In the genomic region with DNA sequence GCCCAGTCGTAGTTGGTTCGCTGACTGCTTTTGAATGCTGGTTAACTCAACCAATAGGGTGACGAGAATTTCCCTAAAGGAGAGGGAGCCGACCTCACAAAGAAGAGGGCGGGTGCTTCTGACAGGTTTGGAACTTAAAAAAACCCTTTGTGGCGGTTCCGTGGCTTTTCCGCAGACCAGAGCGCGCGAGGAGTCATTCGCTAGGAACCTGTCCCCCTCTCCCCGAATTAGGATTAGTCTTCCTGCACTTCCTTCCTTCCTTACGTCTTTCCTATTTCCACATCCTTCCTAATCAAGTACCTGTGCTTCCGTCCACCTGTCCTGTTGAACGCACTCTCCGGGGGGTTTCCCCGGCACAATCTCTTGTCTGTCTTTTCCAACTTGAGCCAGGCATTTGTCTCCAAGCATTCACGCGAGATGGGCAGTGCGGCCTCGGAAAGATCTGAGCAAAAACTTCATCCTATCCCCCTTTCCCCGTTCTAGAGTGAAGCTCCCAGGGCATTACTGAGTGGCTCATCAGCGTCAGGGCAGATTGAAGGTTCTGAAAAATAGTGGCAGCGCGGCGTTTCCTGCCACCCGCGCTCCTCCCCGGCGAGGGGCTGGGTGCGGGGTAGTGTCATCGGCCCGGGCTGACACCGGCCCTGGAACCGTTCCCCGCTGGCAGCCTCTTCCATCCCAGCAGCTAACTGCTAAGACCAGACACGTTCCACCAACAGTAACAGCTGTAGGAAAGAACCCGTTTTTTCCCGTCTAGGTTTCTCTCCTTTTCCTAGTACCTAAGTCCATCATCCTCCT, we compare ENCODE assay signal across 8 cellular contexts. TPM values are rescaled to one million over a fixed set of nuclear protein-coding genes. Genes with fewer than 3 reads are reported as not detected.
DNase-seq lines count a peak whose midpoint lies in the region; ATAC-seq, FAIRE-seq and TF ChIP-seq lines count a peak whose summit lies in the region.

No MANE protein-coding gene starts in this region.

- 3% methylated on average over 34 of the region's 40 CpGs for whole genome bisulfite sequencing in mammary epithelial cell (ENCODE audit: low coverage, missing lambda C conversion rate)
- 0% methylated on average over 40 of the region's 40 CpGs for WGBS in small intestine, 3 donors

- intact Hi-C loops in mammary epithelial cell (cut with micrococcal nuclease), result loop anchor here (1.0 to 10.0 kb wide), 7 partner anchors 48 to 345 kb away; no protein-coding TSS in a partner anchor

- H3K27me3 ChIP-seq in WERI-Rb-1 (ENCODE audit: insufficient read depth, low read depth, severe bottlenecking), result no peaks in the 10 kb centered on the region
- H3K27me3 ChIP-seq in mammary epithelial cell (ENCODE audit: insufficient read depth, low read length), result no peaks in the 10 kb centered on the region
- no peaks in the 10 kb centered on the region for H3K27me3 ChIP-seq in small intestine (ENCODE audit: control insufficient read depth in 2 of 2, insufficient read depth in 2 of 2, low read length in 2 of 2)

- H3K27ac ChIP-seq in WERI-Rb-1 (peak overlapping the region; percentile 75), mammary epithelial cell (ENCODE audit: insufficient read depth, low read depth, low read length) (peak overlapping the region; percentile 66), small intestine (ENCODE audit: low read depth in 1 of 2, low read length in 1 of 2) (peak overlapping the region; percentile 91 to 100)

- peak overlapping the region; percentile 63 for H3K4me3 ChIP-seq in WERI-Rb-1 (ENCODE audit: low read depth, low read length)
- peak overlapping the region; percentile 67 to 93 (median 89) for H3K4me3 ChIP-seq in mammary epithelial cell (replicated peaks in 1 of 3; ENCODE audit: insufficient read depth in 1 of 3, low read depth in 2 of 3, low read length in 3 of 3)
- H3K4me3 ChIP-seq in small intestine (ENCODE audit: low read depth in 1 of 2, low read length in 2 of 2), result peak overlapping the region; percentile 96 to 99

- H3K36me3 ChIP-seq in WERI-Rb-1 (no peaks in the 10 kb centered on the region), mammary epithelial cell (ENCODE audit: insufficient read depth, low read length) (no peaks in the 10 kb centered on the region), small intestine (ENCODE audit: control insufficient read depth in 2 of 2, insufficient read depth in 2 of 2, low read length in 2 of 2) (no peaks in the 10 kb centered on the region)

- no peak for TF ChIP-seq CTCF in WERI-Rb-1 (IDR thresholded peaks at IDR 0.05; ENCODE audit: low read depth, low read length)
- no peak for TF ChIP-seq CTCF in mammary epithelial cell (conservative IDR thresholded peaks at IDR 0.05 in 1 of 2, IDR thresholded peaks at IDR 0.05 in 1 of 2; ENCODE audit: extremely low read depth in 1 of 2, insufficient read depth in 1 of 2, low read depth in 1 of 2, low read length in 2 of 2)

- peak overlapping the region; percentile 98 for H3K4me2 ChIP-seq in mammary epithelial cell (ENCODE audit: insufficient read depth, low read depth, low read length)

- FAIRE-seq in small intestine (lab: Jason Lieb, UNC), result peak; percentile 44

- no TSS peak for BruUV-seq in mammary epithelial cell (replicated peaks; lab: Mats Ljungman, UMichigan)

- H3K79me2 ChIP-seq in mammary epithelial cell (ENCODE audit: insufficient read depth, low read length), result peaks cover 40% of the 10 kb centered on the region

- peak overlapping the region; percentile 97 for H2AFZ ChIP-seq in mammary epithelial cell (ENCODE audit: low read depth, low read length)

- CTCF ChIA-PET in mammary epithelial cell (lab: Charles Lee; ENCODE audit: low non-redundant PET), result no interaction called here

- DNase-seq in ACHN, result peak; percentile 96
- DNase-seq in NCI-H2171 treated with DMSO at 0.1 percent for 48 hours (lab: John Stamatoyannopoulos, UW), result peak; percentile 96
- peak; percentile 82 for DNase-seq in WERI-Rb-1
- peak; percentile 96 for DNase-seq in mammary epithelial cell
- peak; percentile 86 for DNase-seq in iPS-NIHi11 (ENCODE audit: low spot score)
- peak; percentile 98 for DNase-seq in small intestine

- in situ Hi-C loops in ACHN (cut with HindIII; ENCODE audit: low pct_ligation_motif_present, low pct_unique_long_range_greater_than_20kb, low sequenced_read_pairs), result loop anchor here (25.0 kb wide), 1 partner anchor 290 kb away; no protein-coding TSS in a partner anchor
- in situ Hi-C loops in mammary epithelial cell (cut with MboI; ENCODE audit: low sequenced_read_pairs in 2 of 2), result loop anchor here in 1 of 2 donors (10.0 kb wide), 1 partner anchor 298 kb away; no protein-coding TSS in a partner anchor

- no peaks in the 10 kb centered on the region for H3K9me3 ChIP-seq in WERI-Rb-1 (ENCODE audit: severe bottlenecking)
- no peaks in the 10 kb centered on the region for H3K9me3 ChIP-seq in mammary epithelial cell (replicated peaks; ENCODE audit: insufficient read depth, low read length)
- no peaks in the 10 kb centered on the region for H3K9me3 ChIP-seq in small intestine (ENCODE audit: control insufficient read depth, low read depth)

- no peaks in the 10 kb centered on the region for H4K20me1 ChIP-seq in mammary epithelial cell (ENCODE audit: insufficient read depth, low read length)

- peaks cover 5% of the 10 kb centered on the region for H3K4me1 ChIP-seq in mammary epithelial cell (ENCODE audit: insufficient read depth, low read length)
- H3K4me1 ChIP-seq in small intestine (ENCODE audit: control insufficient read depth in 2 of 2, insufficient read depth in 1 of 2, low read depth in 1 of 2, low read length in 1 of 2), result no peaks in the 10 kb centered on the region

- ATAC-seq in GM18868 (IDR thresholded peaks at IDR 0.05; ENCODE audit: unreplicated experiment) (peak; percentile 80), HG03108 (IDR thresholded peaks at IDR 0.05; ENCODE audit: unreplicated experiment) (peak; percentile 79)

- dilution Hi-C loops in mammary epithelial cell (cut with HindIII; ENCODE audit: low sequenced_read_pairs), result no loop called here

- peak overlapping the region; percentile 66 for H3K9ac ChIP-seq in mammary epithelial cell (ENCODE audit: insufficient read depth, low read length)

RNA-seq across cellular contexts. Expression of a gene that starts 1.5 kb away (rescaled TPM):
- total RNA-seq in mammary epithelial cell, result 10 to 100 TPM; 31.4 to 42.0 TPM
- polyA plus RNA-seq in mammary epithelial cell, result 19.0 TPM
- 47.1 TPM for polyA minus RNA-seq in mammary epithelial cell
- polyA plus RNA-seq in small intestine, result 10 to 100 TPM; 10.8 to 25.0 (median 11.1) TPM

Comparison
In these comparisons a context has a peak if more than half of its experiments do, and no peak if none do; other contexts are left out.
1. Peak in every context shown above with its lines: DNase-seq, ATAC-seq, H3K4me3 ChIP-seq and H3K27ac ChIP-seq.